In genomic region chr6:45619994-45620471, GRCh38 we compare ENCODE assay signal across 13 cellular contexts.
DNase-seq lines count a peak whose midpoint lies in the region; ATAC-seq and TF ChIP-seq lines count a peak whose summit lies in the region.
"Had no signal": no experiment of that assay in that cellular context is flagged by ENCODE, and none has a peak within 500 bp of the region (broad histone marks: within the 10 kb centered on the region; RNA-seq: fewer than 3 reads in every experiment).

No MANE protein-coding gene starts in this region.

- no peak overlapping the region for H3K9ac ChIP-seq in mesendoderm (ENCODE audit: low read length)

- no peak overlapping the region for H2BK120ac ChIP-seq in mesendoderm (ENCODE audit: low read depth, low read length)

- no peaks in the 10 kb centered on the region for H3K79me1 ChIP-seq in mesendoderm (ENCODE audit: low read length)

- H3K27ac ChIP-seq in CD8-positive, alpha-beta T cell (ENCODE audit: low read depth, low read length) = no peak overlapping the region
- no peak overlapping the region for H3K27ac ChIP-seq in mesendoderm (ENCODE audit: low read depth, low read length)
- H3K27ac ChIP-seq: vagina had no signal

- no peaks in the 10 kb centered on the region for H3K36me3 Mint-ChIP-seq in CD8-positive, alpha-beta T cell
- H3K36me3 Mint-ChIP-seq in activated CD8-positive, alpha-beta T cell treated with anti-CD3 and anti-CD28 coated beads for 36 hours (ENCODE audit: low read depth) = no peaks in the 10 kb centered on the region
- peaks cover 0 to 5% (median 3%) of the 10 kb centered on the region in 3 donors for H3K36me3 Mint-ChIP-seq in immature natural killer cell

- H3K9me3 ChIP-seq in CD8-positive, alpha-beta T cell (ENCODE audit: low read length) = no peaks in the 10 kb centered on the region
- H3K9me3 ChIP-seq: vagina had no signal

- H3K4ac ChIP-seq in mesendoderm (ENCODE audit: low read depth, low read length) = no peak overlapping the region

- DNase-seq in CD8-positive, alpha-beta T cell = no peak
- DNase-seq in activated CD8-positive, alpha-beta T cell treated with anti-CD3 and anti-CD28 coated beads for 36 hours = peak; percentile 61
- DNase-seq in immature natural killer cell = peak; percentile 5 to 35 (median 30)
- DNase-seq in effector CD4-positive, alpha-beta T cell = no peak
- DNase-seq in mesendoderm = no peak
- DNase-seq in LoVo (ENCODE audit: low spot score) = no peak
- DNase-seq in occipital lobe (lab: John Stamatoyannopoulos, UW) = no peak
- DNase-seq: amniotic stem cell, Calu3 had no signal

- no peak overlapping the region for H4K5ac ChIP-seq in mesendoderm (ENCODE audit: low read length)

- H3K27me3 ChIP-seq in CD8-positive, alpha-beta T cell (ENCODE audit: insufficient read depth, low read length) = no peaks in the 10 kb centered on the region
- H3K27me3 ChIP-seq in mesendoderm (ENCODE audit: insufficient read depth, low read length, poor library complexity) = no peaks in the 10 kb centered on the region
- H3K27me3 ChIP-seq: vagina had no signal

- H2BK5ac ChIP-seq in mesendoderm (ENCODE audit: low read length) = no peak overlapping the region

- H3K56ac ChIP-seq in mesendoderm (ENCODE audit: low read length) = no peak overlapping the region

- H2AK5ac ChIP-seq in mesendoderm (ENCODE audit: low read length) = no peak overlapping the region

- H3K79me2 ChIP-seq in mesendoderm (ENCODE audit: control insufficient read depth, insufficient read depth, low read length) = no peaks in the 10 kb centered on the region

- no CpG with 5 or more reads among the region's 3 CpGs for WGBS in mesendoderm (ENCODE audit: extremely low coverage, insufficient coverage, low lambda C conversion rate)

- H3K36me3 ChIP-seq in CD8-positive, alpha-beta T cell (ENCODE audit: insufficient read depth, low read length) = no peaks in the 10 kb centered on the region
- no peaks in the 10 kb centered on the region for H3K36me3 ChIP-seq in mesendoderm (ENCODE audit: control insufficient read depth, insufficient read depth, low read length)
- H3K36me3 ChIP-seq: vagina had no signal

- peak overlapping the region; percentile 35 for H3K4me3 Mint-ChIP-seq in CD8-positive, alpha-beta T cell
- no peak overlapping the region for H3K4me3 Mint-ChIP-seq in activated CD8-positive, alpha-beta T cell treated with anti-CD3 and anti-CD28 coated beads for 36 hours
- peak overlapping the region in 3 of 5 donors; percentile 23 to 61 (median 56) for H3K4me3 Mint-ChIP-seq in immature natural killer cell

- H3K18ac ChIP-seq in mesendoderm (ENCODE audit: low read length) = no peak overlapping the region

- no peaks in the 10 kb centered on the region for H3K27me3 Mint-ChIP-seq in CD8-positive, alpha-beta T cell (ENCODE audit: low read depth)
- H3K27me3 Mint-ChIP-seq in activated CD8-positive, alpha-beta T cell treated with anti-CD3 and anti-CD28 coated beads for 36 hours = no peaks in the 10 kb centered on the region
- H3K27me3 Mint-ChIP-seq in immature natural killer cell (ENCODE audit: low read depth in 3 of 3) = peaks cover 0 to 1% (median 0%) of the 10 kb centered on the region in 3 donors

- CTCF ChIA-PET in CD8-positive, alpha-beta T cell (lab: Charles Lee) = no interaction called here
- CTCF ChIA-PET in activated CD8-positive, alpha-beta T cell treated with anti-CD3 and anti-CD28 coated beads for 36 hours (lab: Charles Lee) = interaction anchor here (1.2 kb wide), 1 partner anchor 95 kb away, joined by 3 read pairs; no protein-coding TSS in a partner anchor

- H3K9me3 Mint-ChIP-seq in CD8-positive, alpha-beta T cell = no peaks in the 10 kb centered on the region
- H3K9me3 Mint-ChIP-seq in activated CD8-positive, alpha-beta T cell treated with anti-CD3 and anti-CD28 coated beads for 36 hours = peaks cover 1% of the 10 kb centered on the region
- H3K9me3 Mint-ChIP-seq in immature natural killer cell = no peaks in the 10 kb centered on the region

- no peak for ATAC-seq in CD8-positive, alpha-beta T cell
- peak; percentile 61 for ATAC-seq in HG02798 (IDR thresholded peaks at IDR 0.05; ENCODE audit: poor library complexity, unreplicated experiment)
- peak; percentile 69 for ATAC-seq in activated CD8-positive, alpha-beta T cell treated with anti-CD3 and anti-CD28 coated beads for 36 hours
- ATAC-seq: esophagus mucosa, K562 had no signal

- no peak overlapping the region for H4K8ac ChIP-seq in mesendoderm (ENCODE audit: low read depth, low read length)

- H3K4me3 ChIP-seq in CD8-positive, alpha-beta T cell (ENCODE audit: low read depth, low read length) = no peak overlapping the region
- H3K4me3 ChIP-seq in mesendoderm (ENCODE audit: low read length) = no peak overlapping the region
- H3K4me3 ChIP-seq: K562, vagina had no signal

- H3K4me1 ChIP-seq in CD8-positive, alpha-beta T cell (ENCODE audit: insufficient read depth, low read length) = peaks cover 11% of the 10 kb centered on the region
- peaks cover 3% of the 10 kb centered on the region for H3K4me1 ChIP-seq in mesendoderm (ENCODE audit: control insufficient read depth, low read depth, low read length)
- H3K4me1 ChIP-seq: vagina had no signal

- H3K27ac Mint-ChIP-seq in CD8-positive, alpha-beta T cell = peak overlapping the region; percentile 79
- H3K27ac Mint-ChIP-seq in activated CD8-positive, alpha-beta T cell treated with anti-CD3 and anti-CD28 coated beads for 36 hours = peak overlapping the region; percentile 49
- peak overlapping the region; percentile 1 to 88 (median 85) for H3K27ac Mint-ChIP-seq in immature natural killer cell

- no peak overlapping the region for H3K4me2 ChIP-seq in mesendoderm (ENCODE audit: low read length)

- H3K23ac ChIP-seq in mesendoderm (ENCODE audit: low read length) = no peak overlapping the region

- TF ChIP-seq CTCF in CD8-positive, alpha-beta T cell (IDR thresholded peaks at IDR 0.05) = no peak
- TF ChIP-seq CTCF in activated CD8-positive, alpha-beta T cell treated with anti-CD3 and anti-CD28 coated beads for 36 hours (IDR thresholded peaks at IDR 0.05) = no peak

- POLR2A ChIA-PET in CD8-positive, alpha-beta T cell (lab: Charles Lee) = interaction anchor here (1.4 kb wide), 1 partner anchor 13 kb away, joined by 3 read pairs; no protein-coding TSS in a partner anchor
- POLR2A ChIA-PET in activated CD8-positive, alpha-beta T cell treated with anti-CD3 and anti-CD28 coated beads for 36 hours (lab: Charles Lee) = no interaction called here

- H3K4me1 Mint-ChIP-seq in CD8-positive, alpha-beta T cell (ENCODE audit: low read depth) = peaks cover 18% of the 10 kb centered on the region
- peaks cover 31% of the 10 kb centered on the region for H3K4me1 Mint-ChIP-seq in activated CD8-positive, alpha-beta T cell treated with anti-CD3 and anti-CD28 coated beads for 36 hours (ENCODE audit: low read depth)
- H3K4me1 Mint-ChIP-seq in immature natural killer cell = peaks cover 14 to 35% of the 10 kb centered on the region in 2 donors

- intact Hi-C loops in CD8-positive, alpha-beta T cell (cut with DNase I, micrococcal nuclease) = no loop called here
- intact Hi-C loops in activated CD8-positive, alpha-beta T cell treated with anti-CD3 and anti-CD28 coated beads for 36 hours (cut with micrococcal nuclease) = no loop called here

- H2BK15ac ChIP-seq in mesendoderm (replicated peaks; ENCODE audit: low read depth) = no peak overlapping the region

Comparison
In these comparisons a context has a peak if more than half of its experiments do, and no peak if none do; other contexts are left out.
1. DNase-seq: peak in activated CD8-positive, alpha-beta T cell treated with anti-CD3 and anti-CD28 coated beads for 36 hours (single experiment) and immature natural killer cell (3 of 3); none in CD8-positive, alpha-beta T cell (0 of 7), effector CD4-positive, alpha-beta T cell (single experiment), mesendoderm (single experiment), LoVo (single experiment) and occipital lobe (single experiment).
2. Peak in every context shown above with its lines, with median percentiles within 50 percentile points of each other: H3K27ac Mint-ChIP-seq.